Comparison of ENCODE assay signal across 1 cellular context in the genomic region with DNA sequence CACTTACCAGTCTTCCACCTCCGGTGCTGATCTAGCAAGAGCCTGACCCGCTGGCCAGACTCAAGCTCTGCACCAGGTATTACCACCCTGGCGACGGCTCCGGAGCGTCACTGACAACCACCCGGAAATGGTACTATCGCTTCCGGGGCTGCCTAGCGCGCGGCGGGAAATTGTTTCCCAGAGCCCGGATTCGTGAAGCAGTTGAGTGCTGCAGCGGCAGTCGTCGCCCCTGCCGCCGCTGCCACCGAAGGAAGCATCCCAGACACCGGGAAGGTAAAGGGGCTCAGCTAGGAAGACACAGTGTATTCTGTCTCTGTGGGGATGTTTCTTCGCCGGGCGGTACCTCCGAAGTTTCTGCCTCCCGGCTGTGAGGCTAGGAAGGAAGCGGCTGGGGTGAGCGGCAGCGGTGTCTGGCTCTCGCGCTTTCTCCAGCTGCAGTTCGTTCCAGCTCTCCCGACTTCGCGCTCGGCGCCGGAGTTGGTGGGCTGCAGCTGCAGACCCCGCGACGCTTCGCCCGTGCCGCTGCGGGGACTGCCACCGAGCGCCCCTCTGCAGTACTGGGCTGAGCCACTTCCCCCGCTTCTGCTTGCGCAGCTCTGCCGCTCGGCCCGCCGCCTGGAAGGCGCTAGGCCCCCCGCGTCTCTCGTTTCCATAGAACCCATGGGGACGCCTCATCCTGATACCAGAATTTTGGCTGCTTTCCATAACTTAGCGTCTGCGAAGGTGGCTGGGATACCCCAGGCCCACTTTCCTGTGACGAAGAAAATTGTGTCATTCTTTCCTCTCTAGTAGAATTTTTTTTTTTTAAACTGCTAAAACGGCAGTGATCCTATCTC.
TF ChIP-seq lines count a peak whose summit lies in the region.

A gene with protein sequence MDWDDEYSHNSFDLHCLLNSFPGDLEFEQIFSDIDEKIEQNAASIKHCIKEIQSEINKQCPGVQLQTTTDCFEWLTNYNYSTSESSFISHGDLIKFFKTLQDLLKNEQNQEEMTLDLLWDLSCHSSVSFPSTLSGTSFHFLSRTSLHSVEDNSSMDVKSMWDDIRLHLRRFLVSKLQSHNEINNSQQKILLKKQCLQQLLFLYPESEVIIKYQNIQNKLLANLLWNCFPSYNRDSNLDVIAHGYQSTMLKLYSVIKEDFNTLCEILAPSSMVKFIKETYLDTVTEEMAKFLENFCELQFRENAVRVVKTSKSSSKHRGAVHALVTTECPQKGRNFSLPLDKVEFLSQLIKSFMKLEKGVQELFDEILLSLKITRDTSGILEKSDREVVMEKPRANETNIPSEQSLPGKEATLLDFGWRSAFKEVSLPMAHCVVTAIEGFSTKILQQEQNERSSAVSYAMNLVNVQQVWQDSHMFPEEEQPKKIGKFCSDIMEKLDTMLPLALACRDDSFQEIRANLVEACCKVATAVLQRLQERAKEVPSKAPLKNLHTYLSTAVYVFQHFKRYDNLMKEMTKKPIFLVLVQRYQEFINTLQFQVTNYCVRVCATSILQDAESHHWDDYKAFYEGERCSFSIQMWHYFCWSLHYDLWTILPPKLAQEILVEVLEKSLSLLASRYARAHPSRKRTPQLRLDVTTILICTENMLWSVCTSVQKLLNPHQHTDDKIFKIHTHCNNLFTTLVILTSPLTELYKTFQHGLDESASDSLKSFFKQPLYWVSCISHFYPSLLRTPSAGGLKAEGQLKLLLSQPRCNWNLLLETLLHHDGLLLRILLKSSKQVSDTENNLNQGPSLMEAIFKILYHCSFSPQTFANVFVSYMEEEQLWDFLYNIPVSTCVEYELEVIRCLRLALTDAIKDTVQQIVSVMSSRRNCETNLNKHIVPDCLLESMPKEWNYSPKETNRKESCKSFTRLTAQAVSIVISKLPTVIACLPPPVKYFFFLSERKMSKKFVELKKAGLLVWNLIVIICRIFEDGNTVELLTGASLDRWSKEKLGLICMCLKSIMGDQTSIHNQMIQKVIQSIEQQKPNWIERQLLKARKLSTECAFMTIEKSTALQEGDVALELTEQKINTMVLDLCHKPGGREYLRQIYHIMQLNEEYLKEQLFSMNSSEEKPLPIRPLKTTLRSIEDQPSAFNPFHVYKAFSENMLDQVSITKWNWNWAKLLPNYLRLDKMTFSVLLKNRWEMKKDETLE (N-terminal part only) (minus strand): TSS at position 112 of the 836 bp plus-strand sequence. CDS start 81,478 bp downstream, outside the sequence.
A gene (plus strand): TSS at position 177 of the 836 bp plus-strand sequence. CDS start 10,142 bp downstream, outside the sequence.

TF ChIP-seq in K562, 482 proteins besides CTCF, POLR2A, EP300 and RAD21 (continued from another document and continues in another):
- TF ChIP-seq, protein P1, sequence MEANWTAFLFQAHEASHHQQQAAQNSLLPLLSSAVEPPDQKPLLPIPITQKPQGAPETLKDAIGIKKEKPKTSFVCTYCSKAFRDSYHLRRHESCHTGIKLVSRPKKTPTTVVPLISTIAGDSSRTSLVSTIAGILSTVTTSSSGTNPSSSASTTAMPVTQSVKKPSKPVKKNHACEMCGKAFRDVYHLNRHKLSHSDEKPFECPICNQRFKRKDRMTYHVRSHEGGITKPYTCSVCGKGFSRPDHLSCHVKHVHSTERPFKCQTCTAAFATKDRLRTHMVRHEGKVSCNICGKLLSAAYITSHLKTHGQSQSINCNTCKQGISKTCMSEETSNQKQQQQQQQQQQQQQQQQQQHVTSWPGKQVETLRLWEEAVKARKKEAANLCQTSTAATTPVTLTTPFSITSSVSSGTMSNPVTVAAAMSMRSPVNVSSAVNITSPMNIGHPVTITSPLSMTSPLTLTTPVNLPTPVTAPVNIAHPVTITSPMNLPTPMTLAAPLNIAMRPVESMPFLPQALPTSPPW (CRISPR knock-in tag; IDR thresholded peaks at IDR 0.05), result peak; percentile 57
- TF ChIP-seq, protein P2, sequence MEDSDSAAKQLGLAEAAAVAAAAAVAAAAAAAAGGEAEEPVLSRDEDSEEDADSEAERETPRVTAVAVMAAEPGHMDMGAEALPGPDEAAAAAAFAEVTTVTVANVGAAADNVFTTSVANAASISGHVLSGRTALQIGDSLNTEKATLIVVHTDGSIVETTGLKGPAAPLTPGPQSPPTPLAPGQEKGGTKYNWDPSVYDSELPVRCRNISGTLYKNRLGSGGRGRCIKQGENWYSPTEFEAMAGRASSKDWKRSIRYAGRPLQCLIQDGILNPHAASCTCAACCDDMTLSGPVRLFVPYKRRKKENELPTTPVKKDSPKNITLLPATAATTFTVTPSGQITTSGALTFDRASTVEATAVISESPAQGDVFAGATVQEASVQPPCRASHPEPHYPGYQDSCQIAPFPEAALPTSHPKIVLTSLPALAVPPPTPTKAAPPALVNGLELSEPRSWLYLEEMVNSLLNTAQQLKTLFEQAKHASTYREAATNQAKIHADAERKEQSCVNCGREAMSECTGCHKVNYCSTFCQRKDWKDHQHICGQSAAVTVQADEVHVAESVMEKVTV (CRISPR knock-in tag; IDR thresholded peaks at IDR 0.05), result no peak
- TF ChIP-seq, protein P3, sequence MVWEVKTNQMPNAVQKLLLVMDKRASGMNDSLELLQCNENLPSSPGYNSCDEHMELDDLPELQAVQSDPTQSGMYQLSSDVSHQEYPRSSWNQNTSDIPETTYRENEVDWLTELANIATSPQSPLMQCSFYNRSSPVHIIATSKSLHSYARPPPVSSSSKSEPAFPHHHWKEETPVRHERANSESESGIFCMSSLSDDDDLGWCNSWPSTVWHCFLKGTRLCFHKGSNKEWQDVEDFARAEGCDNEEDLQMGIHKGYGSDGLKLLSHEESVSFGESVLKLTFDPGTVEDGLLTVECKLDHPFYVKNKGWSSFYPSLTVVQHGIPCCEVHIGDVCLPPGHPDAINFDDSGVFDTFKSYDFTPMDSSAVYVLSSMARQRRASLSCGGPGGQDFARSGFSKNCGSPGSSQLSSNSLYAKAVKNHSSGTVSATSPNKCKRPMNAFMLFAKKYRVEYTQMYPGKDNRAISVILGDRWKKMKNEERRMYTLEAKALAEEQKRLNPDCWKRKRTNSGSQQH (CRISPR knock-in tag; IDR thresholded peaks at IDR 0.05), result no peak
- TF ChIP-seq, protein P4, sequence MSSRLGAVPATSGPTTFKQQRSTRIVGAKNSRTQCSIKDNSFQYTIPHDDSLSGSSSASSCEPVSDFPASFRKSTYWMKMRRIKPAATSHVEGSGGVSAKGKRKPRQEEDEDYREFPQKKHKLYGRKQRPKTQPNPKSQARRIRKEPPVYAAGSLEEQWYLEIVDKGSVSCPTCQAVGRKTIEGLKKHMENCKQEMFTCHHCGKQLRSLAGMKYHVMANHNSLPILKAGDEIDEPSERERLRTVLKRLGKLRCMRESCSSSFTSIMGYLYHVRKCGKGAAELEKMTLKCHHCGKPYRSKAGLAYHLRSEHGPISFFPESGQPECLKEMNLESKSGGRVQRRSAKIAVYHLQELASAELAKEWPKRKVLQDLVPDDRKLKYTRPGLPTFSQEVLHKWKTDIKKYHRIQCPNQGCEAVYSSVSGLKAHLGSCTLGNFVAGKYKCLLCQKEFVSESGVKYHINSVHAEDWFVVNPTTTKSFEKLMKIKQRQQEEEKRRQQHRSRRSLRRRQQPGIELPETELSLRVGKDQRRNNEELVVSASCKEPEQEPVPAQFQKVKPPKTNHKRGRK (tag; IDR thresholded peaks at IDR 0.05), result no peak
- TF ChIP-seq ZNF695 (CRISPR knock-in tag; IDR thresholded peaks at IDR 0.05) (no peak), MED1 (CRISPR knock-in tag; IDR thresholded peaks at IDR 0.05; ENCODE audit: borderline replicate concordance) (no peak), CBX1 (IDR thresholded peaks at IDR 0.05; ENCODE audit: low read depth) (0 out of 2 replicates have a peak, but pooled peaks have one; percentile 55), SP1 (CRISPR knock-in tag; IDR thresholded peaks at IDR 0.05) (0 out of 2 replicates have a peak, but pooled peaks have one; percentile 6), ZNF23 (CRISPR knock-in tag; IDR thresholded peaks at IDR 0.05) (no peak), PHB2 (IDR thresholded peaks at IDR 0.05; ENCODE audit: low read depth) (no peak), NCOA6 (IDR thresholded peaks at IDR 0.05) (no peak), RBFOX2 (IDR thresholded peaks at IDR 0.05; ENCODE audit: low read depth, low read length) (peak; percentile 84), POLR2H (tag; IDR thresholded peaks at IDR 0.05; ENCODE audit: low read depth) (no peak), SMARCE1 (IDR thresholded peaks at IDR 0.05) (no peak), IRF2 (CRISPR knock-in tag; IDR thresholded peaks at IDR 0.05) (no peak), ZNF589 (CRISPR knock-in tag; IDR thresholded peaks at IDR 0.05; ENCODE audit: low read depth) (no peak), NEUROD1 (IDR thresholded peaks at IDR 0.05; ENCODE audit: borderline replicate concordance, low read depth, low read length, partially characterized antibody) (no peak), TOE1 (IDR thresholded peaks at IDR 0.05; ENCODE audit: borderline replicate concordance) (no peak), TOE1 (CRISPR knock-in tag; IDR thresholded peaks at IDR 0.05; ENCODE audit: borderline replicate concordance, low read depth) (no peak), NR2C2 (CRISPR knock-in tag; IDR thresholded peaks at IDR 0.05) (peak; percentile 100), NR2C2 (tag; IDR thresholded peaks at IDR 0.05) (peak; percentile 100), TBP (optimal IDR thresholded peaks at IDR 0.05; ENCODE audit: low read depth, low read length) (peak; percentile 46), MAFF (IDR thresholded peaks at IDR 0.05; ENCODE audit: low read length) (no peak), POLR2G (IDR thresholded peaks at IDR 0.05; ENCODE audit: low read depth, low read length) (peak; percentile 87), NFIX (CRISPR knock-in tag; IDR thresholded peaks at IDR 0.05; ENCODE audit: low read depth) (no peak), ZBED1 (IDR thresholded peaks at IDR 0.05) (no peak)
- TF ChIP-seq, protein P5, sequence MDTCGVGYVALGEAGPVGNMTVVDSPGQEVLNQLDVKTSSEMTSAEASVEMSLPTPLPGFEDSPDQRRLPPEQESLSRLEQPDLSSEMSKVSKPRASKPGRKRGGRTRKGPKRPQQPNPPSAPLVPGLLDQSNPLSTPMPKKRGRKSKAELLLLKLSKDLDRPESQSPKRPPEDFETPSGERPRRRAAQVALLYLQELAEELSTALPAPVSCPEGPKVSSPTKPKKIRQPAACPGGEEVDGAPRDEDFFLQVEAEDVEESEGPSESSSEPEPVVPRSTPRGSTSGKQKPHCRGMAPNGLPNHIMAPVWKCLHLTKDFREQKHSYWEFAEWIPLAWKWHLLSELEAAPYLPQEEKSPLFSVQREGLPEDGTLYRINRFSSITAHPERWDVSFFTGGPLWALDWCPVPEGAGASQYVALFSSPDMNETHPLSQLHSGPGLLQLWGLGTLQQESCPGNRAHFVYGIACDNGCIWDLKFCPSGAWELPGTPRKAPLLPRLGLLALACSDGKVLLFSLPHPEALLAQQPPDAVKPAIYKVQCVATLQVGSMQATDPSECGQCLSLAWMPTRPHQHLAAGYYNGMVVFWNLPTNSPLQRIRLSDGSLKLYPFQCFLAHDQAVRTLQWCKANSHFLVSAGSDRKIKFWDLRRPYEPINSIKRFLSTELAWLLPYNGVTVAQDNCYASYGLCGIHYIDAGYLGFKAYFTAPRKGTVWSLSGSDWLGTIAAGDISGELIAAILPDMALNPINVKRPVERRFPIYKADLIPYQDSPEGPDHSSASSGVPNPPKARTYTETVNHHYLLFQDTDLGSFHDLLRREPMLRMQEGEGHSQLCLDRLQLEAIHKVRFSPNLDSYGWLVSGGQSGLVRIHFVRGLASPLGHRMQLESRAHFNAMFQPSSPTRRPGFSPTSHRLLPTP (IDR thresholded peaks at IDR 0.05; ENCODE audit: borderline replicate concordance, extremely low read depth, insufficient read length), result no peak
- TF ChIP-seq, protein P6, sequence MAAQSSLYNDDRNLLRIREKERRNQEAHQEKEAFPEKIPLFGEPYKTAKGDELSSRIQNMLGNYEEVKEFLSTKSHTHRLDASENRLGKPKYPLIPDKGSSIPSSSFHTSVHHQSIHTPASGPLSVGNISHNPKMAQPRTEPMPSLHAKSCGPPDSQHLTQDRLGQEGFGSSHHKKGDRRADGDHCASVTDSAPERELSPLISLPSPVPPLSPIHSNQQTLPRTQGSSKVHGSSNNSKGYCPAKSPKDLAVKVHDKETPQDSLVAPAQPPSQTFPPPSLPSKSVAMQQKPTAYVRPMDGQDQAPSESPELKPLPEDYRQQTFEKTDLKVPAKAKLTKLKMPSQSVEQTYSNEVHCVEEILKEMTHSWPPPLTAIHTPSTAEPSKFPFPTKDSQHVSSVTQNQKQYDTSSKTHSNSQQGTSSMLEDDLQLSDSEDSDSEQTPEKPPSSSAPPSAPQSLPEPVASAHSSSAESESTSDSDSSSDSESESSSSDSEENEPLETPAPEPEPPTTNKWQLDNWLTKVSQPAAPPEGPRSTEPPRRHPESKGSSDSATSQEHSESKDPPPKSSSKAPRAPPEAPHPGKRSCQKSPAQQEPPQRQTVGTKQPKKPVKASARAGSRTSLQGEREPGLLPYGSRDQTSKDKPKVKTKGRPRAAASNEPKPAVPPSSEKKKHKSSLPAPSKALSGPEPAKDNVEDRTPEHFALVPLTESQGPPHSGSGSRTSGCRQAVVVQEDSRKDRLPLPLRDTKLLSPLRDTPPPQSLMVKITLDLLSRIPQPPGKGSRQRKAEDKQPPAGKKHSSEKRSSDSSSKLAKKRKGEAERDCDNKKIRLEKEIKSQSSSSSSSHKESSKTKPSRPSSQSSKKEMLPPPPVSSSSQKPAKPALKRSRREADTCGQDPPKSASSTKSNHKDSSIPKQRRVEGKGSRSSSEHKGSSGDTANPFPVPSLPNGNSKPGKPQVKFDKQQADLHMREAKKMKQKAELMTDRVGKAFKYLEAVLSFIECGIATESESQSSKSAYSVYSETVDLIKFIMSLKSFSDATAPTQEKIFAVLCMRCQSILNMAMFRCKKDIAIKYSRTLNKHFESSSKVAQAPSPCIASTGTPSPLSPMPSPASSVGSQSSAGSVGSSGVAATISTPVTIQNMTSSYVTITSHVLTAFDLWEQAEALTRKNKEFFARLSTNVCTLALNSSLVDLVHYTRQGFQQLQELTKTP (IDR thresholded peaks at IDR 0.05; ENCODE audit: low read depth in 1 of 2, partially characterized antibody in 2 of 2), result no peak
- TF ChIP-seq, protein P7, sequence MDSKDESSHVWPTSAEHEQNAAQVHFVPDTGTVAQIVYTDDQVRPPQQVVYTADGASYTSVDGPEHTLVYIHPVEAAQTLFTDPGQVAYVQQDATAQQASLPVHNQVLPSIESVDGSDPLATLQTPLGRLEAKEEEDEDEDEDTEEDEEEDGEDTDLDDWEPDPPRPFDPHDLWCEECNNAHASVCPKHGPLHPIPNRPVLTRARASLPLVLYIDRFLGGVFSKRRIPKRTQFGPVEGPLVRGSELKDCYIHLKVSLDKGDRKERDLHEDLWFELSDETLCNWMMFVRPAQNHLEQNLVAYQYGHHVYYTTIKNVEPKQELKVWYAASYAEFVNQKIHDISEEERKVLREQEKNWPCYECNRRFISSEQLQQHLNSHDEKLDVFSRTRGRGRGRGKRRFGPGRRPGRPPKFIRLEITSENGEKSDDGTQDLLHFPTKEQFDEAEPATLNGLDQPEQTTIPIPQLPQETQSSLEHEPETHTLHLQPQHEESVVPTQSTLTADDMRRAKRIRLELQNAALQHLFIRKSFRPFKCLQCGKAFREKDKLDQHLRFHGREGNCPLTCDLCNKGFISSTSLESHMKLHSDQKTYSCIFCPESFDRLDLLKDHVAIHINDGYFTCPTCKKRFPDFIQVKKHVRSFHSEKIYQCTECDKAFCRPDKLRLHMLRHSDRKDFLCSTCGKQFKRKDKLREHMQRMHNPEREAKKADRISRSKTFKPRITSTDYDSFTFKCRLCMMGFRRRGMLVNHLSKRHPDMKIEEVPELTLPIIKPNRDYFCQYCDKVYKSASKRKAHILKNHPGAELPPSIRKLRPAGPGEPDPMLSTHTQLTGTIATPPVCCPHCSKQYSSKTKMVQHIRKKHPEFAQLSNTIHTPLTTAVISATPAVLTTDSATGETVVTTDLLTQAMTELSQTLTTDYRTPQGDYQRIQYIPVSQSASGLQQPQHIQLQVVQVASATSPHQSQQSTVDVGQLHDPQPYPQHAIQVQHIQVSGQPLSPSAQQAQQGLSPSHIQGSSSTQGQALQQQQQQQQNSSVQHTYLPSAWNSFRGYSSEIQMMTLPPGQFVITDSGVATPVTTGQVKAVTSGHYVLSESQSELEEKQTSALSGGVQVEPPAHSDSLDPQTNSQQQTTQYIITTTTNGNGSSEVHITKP (IDR thresholded peaks at IDR 0.05; ENCODE audit: partially characterized antibody), result peak; percentile 54
